10 cellular contexts compared by ENCODE assay signal in genomic region chr1:229664133-229664689, GRCh38. TPM values are rescaled to one million over a fixed set of nuclear protein-coding genes. Genes with fewer than 3 reads are reported as not detected.
DNase-seq lines count a peak whose midpoint lies in the region; ATAC-seq and TF ChIP-seq lines count a peak whose summit lies in the region.
"Had no signal": no experiment of that assay in that cellular context is flagged by ENCODE, and none has a peak within 500 bp of the region (broad histone marks: within the 10 kb centered on the region; RNA-seq: fewer than 3 reads in every experiment).

No MANE protein-coding gene starts in this region.

- peak; percentile 95 for DNase-seq in activated CD4-positive, alpha-beta T cell treated with anti-CD3 and anti-CD28 coated beads for 48 hours
- DNase-seq in effector CD4-positive, alpha-beta T cell = peak; percentile 52
- peak; percentile 71 to 89 (median 74) for DNase-seq in stimulated activated CD4-positive, alpha-beta T cell treated with anti-CD3 and anti-CD28 coated beads, TNF-alpha, amount 100 ng/mL, for 24 hours (ENCODE audit: low read depth in 3 of 3)
- DNase-seq in SIG-M5 treated with dmso at 0.1 percent for 504 hours (lab: John Stamatoyannopoulos, UW; ENCODE audit: unreplicated experiment) = no peak
- DNase-seq in glutamatergic neuron = no peak
- DNase-seq in progenitor cell of endocrine pancreas (ENCODE audit: low spot score, unreplicated experiment) = no peak

- H3K9me3 Mint-ChIP-seq in glutamatergic neuron (ENCODE audit: unreplicated experiment) = no peaks in the 10 kb centered on the region
- H3K9me3 Mint-ChIP-seq in progenitor cell of endocrine pancreas (ENCODE audit: low read depth) = no peaks in the 10 kb centered on the region
- H3K9me3 Mint-ChIP-seq: brain had no signal

- peak overlapping the region; percentile 60 to 87 (median 81) for H3K4me2 ChIP-seq in BLaER1 treated with 17β-estradiol and CSF1 and Interleukin-3, amounts not matched to agents 10 nM and 100 nM

- H3K4me1 Mint-ChIP-seq in glutamatergic neuron (ENCODE audit: low read depth, unreplicated experiment) = no peaks in the 10 kb centered on the region
- H3K4me1 Mint-ChIP-seq in progenitor cell of endocrine pancreas (ENCODE audit: low read depth) = no peaks in the 10 kb centered on the region

- TF ChIP-seq CTCF in glutamatergic neuron (IDR thresholded peaks at IDR 0.05; ENCODE audit: partially characterized antibody, unreplicated experiment) (no peak), progenitor cell of endocrine pancreas (IDR thresholded peaks at IDR 0.05; ENCODE audit: unreplicated experiment) (no peak)

- H3K27ac ChIP-seq in BLaER1 treated with 17β-estradiol and CSF1 and Interleukin-3, amounts not matched to agents 10 nM and 100 nM = peak overlapping the region in 4 of 11 experiments; percentile 30 to 52 (median 44); a peak in 4 of 22 replicates
- H3K27ac ChIP-seq: thoracic aorta had no signal

- H3K27me3 ChIP-seq in BLaER1 treated with 17β-estradiol and CSF1 and Interleukin-3, amounts not matched to agents 10 nM and 100 nM = no peaks in the 10 kb centered on the region

- H3K36me3 Mint-ChIP-seq in glutamatergic neuron (ENCODE audit: unreplicated experiment) = no peaks in the 10 kb centered on the region
- H3K36me3 Mint-ChIP-seq in progenitor cell of endocrine pancreas (ENCODE audit: insufficient read depth) = peaks cover 8% of the 10 kb centered on the region

- peak overlapping the region in 1 of 11 experiments; percentile 20; a peak in 2 of 22 replicates for H3K9ac ChIP-seq in BLaER1 treated with 17β-estradiol and CSF1 and Interleukin-3, amounts not matched to agents 10 nM and 100 nM

- H3K9me3 ChIP-seq in BLaER1 treated with 17β-estradiol and CSF1 and Interleukin-3, amounts not matched to agents 10 nM and 100 nM (replicated peaks in 1 of 11) = peaks cover 0 to 17% (median 5%) of the 10 kb centered on the region in 11 experiments; a peak in 8 of 22 replicates
- H3K9me3 ChIP-seq: thoracic aorta had no signal

- H3K36me3 ChIP-seq in BLaER1 treated with 17β-estradiol and CSF1 and Interleukin-3, amounts not matched to agents 10 nM and 100 nM = peaks cover 14 to 55% (median 41%) of the 10 kb centered on the region in 11 experiments; a peak in 21 of 22 replicates
- H3K36me3 ChIP-seq: thoracic aorta had no signal

- peaks cover 0 to 46% (median 7%) of the 10 kb centered on the region in 11 experiments; a peak in 8 of 22 replicates for H4K20me1 ChIP-seq in BLaER1 treated with 17β-estradiol and CSF1 and Interleukin-3, amounts not matched to agents 10 nM and 100 nM

- H3K4me1 ChIP-seq in BLaER1 treated with 17β-estradiol and CSF1 and Interleukin-3, amounts not matched to agents 10 nM and 100 nM = peaks cover 18 to 72% (median 68%) of the 10 kb centered on the region in 10 experiments

- H3K4me3 Mint-ChIP-seq in glutamatergic neuron (ENCODE audit: unreplicated experiment) (no peak overlapping the region), progenitor cell of endocrine pancreas (ENCODE audit: low read depth) (no peak overlapping the region)
- H3K4me3 Mint-ChIP-seq: brain had no signal

- H3K27me3 Mint-ChIP-seq in glutamatergic neuron (ENCODE audit: unreplicated experiment) (no peaks in the 10 kb centered on the region), progenitor cell of endocrine pancreas (no peaks in the 10 kb centered on the region)
- H3K27me3 Mint-ChIP-seq: brain had no signal

- H3K4me3 ChIP-seq in BLaER1 treated with 17β-estradiol and CSF1 and Interleukin-3, amounts not matched to agents 10 nM and 100 nM = no peak overlapping the region
- H3K4me3 ChIP-seq: thoracic aorta had no signal

- no peak overlapping the region for H3K27ac Mint-ChIP-seq in glutamatergic neuron (ENCODE audit: unreplicated experiment)
- no peak overlapping the region for H3K27ac Mint-ChIP-seq in progenitor cell of endocrine pancreas
- H3K27ac Mint-ChIP-seq: brain had no signal

- ATAC-seq in HG02678 (IDR thresholded peaks at IDR 0.05; ENCODE audit: unreplicated experiment) = peak; percentile 78

RNA-seq across cellular contexts. Expression of gene URB2, which starts 38.2 kb away (rescaled TPM):
- total RNA-seq in glutamatergic neuron (ENCODE audit: unreplicated experiment) = 9.0 TPM
- 16.2 and 16.5 TPM in 2 replicates for total RNA-seq in progenitor cell of endocrine pancreas

RNA-seq across cellular contexts. Expression of gene TAF5L, which starts 38.3 kb away (rescaled TPM):
- 19.6 TPM for total RNA-seq in glutamatergic neuron (ENCODE audit: unreplicated experiment)
- 21.0 and 21.4 TPM in 2 replicates for total RNA-seq in progenitor cell of endocrine pancreas

Comparison
In these comparisons a context has a peak if more than half of its experiments do, and no peak if none do; other contexts are left out.
1. DNase-seq: peak in activated CD4-positive, alpha-beta T cell treated with anti-CD3 and anti-CD28 coated beads for 48 hours (single experiment), effector CD4-positive, alpha-beta T cell (single experiment) and stimulated activated CD4-positive, alpha-beta T cell treated with anti-CD3 and anti-CD28 coated beads, TNF-alpha, amount 100 ng/mL, for 24 hours (3 of 3); none in SIG-M5 treated with dmso at 0.1 percent for 504 hours (single experiment), glutamatergic neuron (single experiment) and progenitor cell of endocrine pancreas (single experiment).